In genomic region chr3:13879946-13880810, GRCh38 we compare ENCODE assay signal across 8 cellular contexts. TPM values are rescaled to one million over a fixed set of nuclear protein-coding genes. Genes with fewer than 3 reads are reported as not detected.
DNase-seq lines count a peak whose midpoint lies in the region; ATAC-seq, FAIRE-seq and TF ChIP-seq lines count a peak whose summit lies in the region.

WNT7A (minus strand) TSS chr3:13880071; CDS start chr3:13879816, 255 bp downstream.

- no peak within 1 kb of the TSS for H3K27ac Mint-ChIP-seq in T-helper 2 cell treated with Interferon-gamma antibody and Interleukin-4, amounts not matched to agents 5 μg/mL and 100 μg/mL, for 36 hours

- POLR2A ChIA-PET in HepG2 (lab: Yijun Ruan, JAX), result no interaction called here

- no peaks in the 10 kb centered on the region for H3K9me3 Mint-ChIP-seq in T-helper 2 cell treated with Interferon-gamma antibody and Interleukin-4, amounts not matched to agents 5 μg/mL and 100 μg/mL, for 36 hours

- peaks cover 13 to 25% of the 10 kb centered on the region in 2 donors for H3K4me1 ChIP-seq in breast epithelium
- no peaks in the 10 kb centered on the region for H3K4me1 ChIP-seq in HepG2 (ENCODE audit: insufficient read depth, low read length)

- H3K4me3 Mint-ChIP-seq in T-helper 2 cell treated with Interferon-gamma antibody and Interleukin-4, amounts not matched to agents 5 μg/mL and 100 μg/mL, for 36 hours, result peak within 1 kb of the TSS; percentile 24

- no peak within 1 kb of the TSS for H2AFZ ChIP-seq in HepG2 (ENCODE audit: low read length)

- H3K4me1 Mint-ChIP-seq in T-helper 2 cell treated with Interferon-gamma antibody and Interleukin-4, amounts not matched to agents 5 μg/mL and 100 μg/mL, for 36 hours (ENCODE audit: low read depth), result no peaks in the 10 kb centered on the region

- 23% methylated on average over 6 of the region's 90 CpGs for WGBS in HepG2 (ENCODE audit: low lambda C conversion rate)

- FAIRE-seq in GM12892 (lab: Jason Lieb, UNC) (no peak), HepG2 (lab: Jason Lieb, UNC) (no peak)

- TF ChIP-seq POLR2A in GM12892 (IDR thresholded peaks at IDR 0.05; ENCODE audit: low read depth, low read length) (no peak), breast epithelium (IDR thresholded peaks at IDR 0.05) (no peak), HepG2 (IDR thresholded peaks at IDR 0.05; ENCODE audit: insufficient read depth in 1 of 2, low read depth in 2 of 2, low read length in 2 of 2) (no peak)

- H3K27ac ChIP-seq in breast epithelium (no peak within 1 kb of the TSS), HepG2 (ENCODE audit: extremely low read length, insufficient read depth, low read length) (no peak within 1 kb of the TSS)

- H3K36me3 ChIP-seq in breast epithelium (no peaks in the 10 kb centered on the region), HepG2 (replicated peaks in 1 of 2; ENCODE audit: control insufficient read depth in 1 of 2, insufficient read depth in 2 of 2, low read length in 2 of 2) (no peaks in the 10 kb centered on the region)

- no peaks in the 10 kb centered on the region for H3K9me3 ChIP-seq in breast epithelium
- H3K9me3 ChIP-seq in HepG2 (ENCODE audit: low read length), result no peaks in the 10 kb centered on the region

- no peak within 1 kb of the TSS for H3K9ac ChIP-seq in HepG2 (ENCODE audit: insufficient read depth, low read depth, low read length)

- no peaks in the 10 kb centered on the region for H3K36me3 Mint-ChIP-seq in T-helper 2 cell treated with Interferon-gamma antibody and Interleukin-4, amounts not matched to agents 5 μg/mL and 100 μg/mL, for 36 hours (ENCODE audit: low read depth)

- CTCF ChIA-PET in HepG2 (lab: Yijun Ruan, JAX; ENCODE audit: low intra/inter-chr PET ratio, low total read pairs), result interaction anchor here (1.8 kb wide), 1 partner anchor 222 kb away, joined by 4 read pairs; no protein-coding TSS in a partner anchor

- H3K79me2 ChIP-seq in HepG2 (ENCODE audit: insufficient read depth, low read length), result no peaks in the 10 kb centered on the region

- H3K27me3 ChIP-seq in breast epithelium (peaks cover 9 to 85% of the 10 kb centered on the region in 2 donors), HepG2 (ENCODE audit: control insufficient read depth in 1 of 2, insufficient read depth in 2 of 2, low read length in 2 of 2) (peaks cover 8 to 57% of the 10 kb centered on the region in 2 experiments; a peak in 4 of 5 replicates)

- no peak for TF ChIP-seq EP300 in HepG2 (IDR thresholded peaks at IDR 0.05; ENCODE audit: low read depth in 2 of 2, low read length in 2 of 2)
- no peak for TF ChIP-seq EP300 in HepG2 (CRISPR knock-in tag; IDR thresholded peaks at IDR 0.05; ENCODE audit: borderline replicate concordance)

- peak; percentile 86 for ATAC-seq in HepG2
- no peak for ATAC-seq in GM19463 (IDR thresholded peaks at IDR 0.05; ENCODE audit: unreplicated experiment)
- ATAC-seq in HG02840 (IDR thresholded peaks at IDR 0.05; ENCODE audit: low FRiP score, unreplicated experiment), result no peak

- in situ Hi-C loops in HepG2 (cut with HindIII; ENCODE audit: extremely low pct_ligation_motif_present, low pct_unique_long_range_greater_than_20kb), result loop anchor here (5.0 kb wide), 1 partner anchor 223 kb away; no protein-coding TSS in a partner anchor

- peak; percentile 45 for DNase-seq in GM12892 (ENCODE audit: insufficient read length)
- DNase-seq in T-helper 2 cell treated with Interferon-gamma antibody and Interleukin-4, amounts not matched to agents 5 μg/mL and 100 μg/mL, for 36 hours (ENCODE audit: low spot score), result peak; percentile 33
- DNase-seq in breast epithelium (ENCODE audit: low spot score in 2 of 2), result no peak
- no peak for DNase-seq in HepG2 (ENCODE audit: low spot score)
- DNase-seq in stimulated activated CD8-positive, alpha-beta memory T cell treated with anti-CD3 and anti-CD28 coated beads, Interleukin-2, amount 100 ng/mL, for 48 hours (ENCODE audit: low read depth in 2 of 2), result peak; percentile 31 to 46
- DNase-seq in superior temporal gyrus (ENCODE audit: extremely low spot score), result no peak

- peak in 2 of 3 donors; percentile 34 to 39 for TF ChIP-seq CTCF in breast epithelium (IDR thresholded peaks at IDR 0.05)
- peak; percentile 70 for TF ChIP-seq CTCF in HepG2 (CRISPR knock-in tag; IDR thresholded peaks at IDR 0.05)

- peak; percentile 80 for TF ChIP-seq RAD21 in HepG2 (CRISPR knock-in tag; IDR thresholded peaks at IDR 0.05)

- peaks cover 74% of the 10 kb centered on the region for H3K27me3 Mint-ChIP-seq in T-helper 2 cell treated with Interferon-gamma antibody and Interleukin-4, amounts not matched to agents 5 μg/mL and 100 μg/mL, for 36 hours (ENCODE audit: low read depth)

- BruUV-seq in HepG2 (replicated peaks; lab: Mats Ljungman, UMichigan), result no TSS peak

- H3K4me3 ChIP-seq in breast epithelium (peak within 1 kb of the TSS in 2 of 3 donors; percentile 43 to 62), HepG2 (replicated peaks in 1 of 3; ENCODE audit: insufficient read depth in 1 of 3, low read depth in 2 of 3, low read length in 3 of 3) (peak within 1 kb of the TSS in 1 of 3 experiments; percentile 9; a peak in 1 of 6 replicates)

- no peak within 1 kb of the TSS for H3K4me2 ChIP-seq in HepG2 (ENCODE audit: low read depth, low read length)

- H4K20me1 ChIP-seq in HepG2 (ENCODE audit: insufficient read depth, low read length), result no peaks in the 10 kb centered on the region; the same call in 1 of the 2 replicates

- intact Hi-C loops in breast epithelium (cut with DNase I; ENCODE audit: low total_unique reads) (no loop called here), HepG2 (cut with micrococcal nuclease; ENCODE audit: unreplicated experiment) (no loop called here)

TF ChIP-seq in HepG2, 621 proteins besides CTCF, POLR2A, EP300 and RAD21 (continues in another document):
- peak; percentile 54; the same call in 1 of the 2 replicates for TF ChIP-seq NRL (CRISPR knock-in tag; IDR thresholded peaks at IDR 0.05; ENCODE audit: borderline replicate concordance)
- TF ChIP-seq KDM6A (CRISPR knock-in tag; IDR thresholded peaks at IDR 0.05; ENCODE audit: low read depth), result no peak
- TF ChIP-seq XRCC5 (optimal IDR thresholded peaks at IDR 0.05; ENCODE audit: low read length), result peak; percentile 38
- TF ChIP-seq KDM5B (CRISPR knock-in tag; IDR thresholded peaks at IDR 0.05; ENCODE audit: borderline replicate concordance), result no peak
- TF ChIP-seq ZNF333 (CRISPR knock-in tag; IDR thresholded peaks at IDR 0.05; ENCODE audit: borderline replicate concordance), result no peak
- no peak for TF ChIP-seq TOPORS (CRISPR knock-in tag; IDR thresholded peaks at IDR 0.05)
- TF ChIP-seq PAWR (CRISPR knock-in tag; IDR thresholded peaks at IDR 0.05; ENCODE audit: borderline replicate concordance), result no peak
- TF ChIP-seq ZNF101 (CRISPR knock-in tag; IDR thresholded peaks at IDR 0.05; ENCODE audit: borderline replicate concordance, low read depth), result no peak
- no peak for TF ChIP-seq ZNF691 (CRISPR knock-in tag; IDR thresholded peaks at IDR 0.05; ENCODE audit: borderline replicate concordance, low read depth)
- TF ChIP-seq SMAD9 (CRISPR knock-in tag; IDR thresholded peaks at IDR 0.05), result no peak
- peak; percentile 86; the same call in 1 of the 2 replicates for TF ChIP-seq ZNF800 (CRISPR knock-in tag; IDR thresholded peaks at IDR 0.05)

RNA-seq across cellular contexts. Expression of gene WNT7A, which starts in this region (rescaled TPM):
- polyA plus RNA-seq in GM12892 (2012; ENCODE audit: missing spikeins), result not detected
- total RNA-seq in breast epithelium (not detected), HepG2 (2016; rRNA removed; fragmentation: Illumina TruSeq; extraction: Trizol) (not detected in 2 replicates)
- not detected in 2 replicates for total RNA-seq in HepG2 (2016; cell fraction: cytosol; rRNA removed; fragmentation: Illumina TruSeq; extraction: Trizol; ENCODE audit: low read depth)
- not detected in 2 replicates for total RNA-seq in HepG2 (2016; cell fraction: insoluble cytoplasmic fraction; rRNA removed; fragmentation: Illumina TruSeq; extraction: Trizol)
- total RNA-seq in HepG2 (2016; cell fraction: membrane; rRNA removed; fragmentation: Illumina TruSeq; extraction: Trizol), result not detected in 2 replicates
- not detected in 2 replicates for total RNA-seq in HepG2 (2016; cell fraction: nucleus; rRNA removed; fragmentation: Illumina TruSeq; extraction: Trizol)
- polyA plus RNA-seq in HepG2 (2011; rRNA removed), result not detected in 2 replicates
- not detected in 2 replicates for polyA plus RNA-seq in HepG2 (2011; cell fraction: cytosol; rRNA removed)
- polyA plus RNA-seq in HepG2 (2011; cell fraction: nucleus; rRNA removed), result not detected in 2 replicates
- not detected in 2 replicates for polyA plus RNA-seq in HepG2 (2012)
- not detected in 2 replicates for polyA plus RNA-seq in HepG2 (2016; cell fraction: cytosol; fragmentation: Illumina TruSeq; extraction: Trizol; ENCODE audit: low read depth)
- polyA plus RNA-seq in HepG2 (2016; cell fraction: insoluble cytoplasmic fraction; fragmentation: Illumina TruSeq; extraction: Trizol; ENCODE audit: low read depth), result not detected in 2 replicates
- not detected in 2 replicates for polyA plus RNA-seq in HepG2 (2016; cell fraction: membrane; fragmentation: Illumina TruSeq; extraction: Trizol; ENCODE audit: low read depth)
- not detected in 2 replicates for polyA plus RNA-seq in HepG2 (2016; cell fraction: nucleus; fragmentation: Illumina TruSeq; extraction: Trizol; ENCODE audit: insufficient read depth, low read depth)
- 0.10 TPM in 1 of 2 replicates, not detected in the other for polyA minus RNA-seq in HepG2 (2011; rRNA and poly(A)+ RNA removed; ENCODE audit: low replicate concordance)
- polyA minus RNA-seq in HepG2 (2011; cell fraction: cytosol; rRNA and poly(A)+ RNA removed), result not detected in 2 replicates
- polyA minus RNA-seq in HepG2 (2011; cell fraction: nucleus; rRNA and poly(A)+ RNA removed), result not detected in 2 replicates

Comparison
In these comparisons a context has a peak if more than half of its experiments do, and no peak if none do; other contexts are left out.
1. Peak in ATAC-seq in HepG2; RNA of the gene not detected or under 1 TPM.
2. DNase-seq: peak in GM12892 (single experiment), T-helper 2 cell treated with Interferon-gamma antibody and Interleukin-4, amounts not matched to agents 5 μg/mL and 100 μg/mL, for 36 hours (single experiment) and stimulated activated CD8-positive, alpha-beta memory T cell treated with anti-CD3 and anti-CD28 coated beads, Interleukin-2, amount 100 ng/mL, for 48 hours (2 of 2); none in breast epithelium (0 of 2), HepG2 (single experiment) and superior temporal gyrus (single experiment).